In genomic region chr15:76337739-76338554, GRCh38 we compare ENCODE assay signal across 1 cellular context.
TF ChIP-seq lines count a peak whose summit lies in the region.

No MANE protein-coding gene starts in this region.

TF ChIP-seq in GM12878, 131 proteins besides CTCF, POLR2A, EP300 and RAD21 (continued from another document):
- TF ChIP-seq, protein P1, sequence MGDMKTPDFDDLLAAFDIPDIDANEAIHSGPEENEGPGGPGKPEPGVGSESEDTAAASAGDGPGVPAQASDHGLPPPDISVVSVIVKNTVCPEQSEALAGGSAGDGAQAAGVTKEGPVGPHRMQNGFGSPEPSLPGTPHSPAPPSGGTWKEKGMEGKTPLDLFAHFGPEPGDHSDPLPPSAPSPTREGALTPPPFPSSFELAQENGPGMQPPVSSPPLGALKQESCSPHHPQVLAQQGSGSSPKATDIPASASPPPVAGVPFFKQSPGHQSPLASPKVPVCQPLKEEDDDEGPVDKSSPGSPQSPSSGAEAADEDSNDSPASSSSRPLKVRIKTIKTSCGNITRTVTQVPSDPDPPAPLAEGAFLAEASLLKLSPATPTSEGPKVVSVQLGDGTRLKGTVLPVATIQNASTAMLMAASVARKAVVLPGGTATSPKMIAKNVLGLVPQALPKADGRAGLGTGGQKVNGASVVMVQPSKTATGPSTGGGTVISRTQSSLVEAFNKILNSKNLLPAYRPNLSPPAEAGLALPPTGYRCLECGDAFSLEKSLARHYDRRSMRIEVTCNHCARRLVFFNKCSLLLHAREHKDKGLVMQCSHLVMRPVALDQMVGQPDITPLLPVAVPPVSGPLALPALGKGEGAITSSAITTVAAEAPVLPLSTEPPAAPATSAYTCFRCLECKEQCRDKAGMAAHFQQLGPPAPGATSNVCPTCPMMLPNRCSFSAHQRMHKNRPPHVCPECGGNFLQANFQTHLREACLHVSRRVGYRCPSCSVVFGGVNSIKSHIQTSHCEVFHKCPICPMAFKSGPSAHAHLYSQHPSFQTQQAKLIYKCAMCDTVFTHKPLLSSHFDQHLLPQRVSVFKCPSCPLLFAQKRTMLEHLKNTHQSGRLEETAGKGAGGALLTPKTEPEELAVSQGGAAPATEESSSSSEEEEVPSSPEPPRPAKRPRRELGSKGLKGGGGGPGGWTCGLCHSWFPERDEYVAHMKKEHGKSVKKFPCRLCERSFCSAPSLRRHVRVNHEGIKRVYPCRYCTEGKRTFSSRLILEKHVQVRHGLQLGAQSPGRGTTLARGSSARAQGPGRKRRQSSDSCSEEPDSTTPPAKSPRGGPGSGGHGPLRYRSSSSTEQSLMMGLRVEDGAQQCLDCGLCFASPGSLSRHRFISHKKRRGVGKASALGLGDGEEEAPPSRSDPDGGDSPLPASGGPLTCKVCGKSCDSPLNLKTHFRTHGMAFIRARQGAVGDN (IDR thresholded peaks at IDR 0.05) = no peak
- no peak for TF ChIP-seq PBX3 (IDR thresholded peaks at IDR 0.05; ENCODE audit: insufficient replicate concordance, low read depth, low read length)
TF ChIP-seq in GM12878: peak in this region for 1.
